32 cellular contexts compared by ENCODE assay signal in the genomic region with DNA sequence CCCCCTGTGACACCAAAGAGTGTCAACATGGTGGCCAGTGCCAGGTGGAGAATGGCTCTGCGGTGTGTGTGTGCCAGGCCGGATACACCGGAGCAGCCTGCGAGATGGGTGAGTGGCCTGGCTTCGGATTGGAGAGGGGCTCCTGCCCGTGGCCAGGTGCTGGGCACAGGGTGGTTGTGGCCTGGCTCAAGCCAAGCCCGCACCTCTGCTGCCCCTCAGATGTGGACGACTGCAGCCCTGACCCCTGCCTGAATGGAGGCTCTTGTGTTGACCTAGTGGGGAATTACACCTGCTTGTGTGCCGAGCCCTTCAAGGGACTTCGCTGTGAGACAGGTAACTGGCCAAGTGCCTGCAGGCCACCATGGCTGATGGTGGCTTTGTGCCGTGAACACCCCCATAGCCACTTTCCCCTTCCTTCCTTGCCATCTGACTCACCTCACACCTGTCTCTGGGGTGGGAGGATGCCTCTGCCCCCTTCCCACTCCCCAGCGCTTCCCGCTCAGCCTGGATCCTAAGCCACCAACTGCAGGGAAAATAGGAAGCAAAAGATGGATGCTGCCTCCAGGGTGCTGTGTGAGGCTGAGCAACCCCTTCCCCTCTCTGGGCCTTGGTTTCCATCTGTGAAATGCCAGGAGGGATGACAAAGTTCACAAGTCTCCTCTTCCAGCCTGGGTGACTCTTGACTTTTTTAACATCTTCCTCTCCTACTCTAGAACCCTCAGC. TPM values are rescaled to one million over a fixed set of nuclear protein-coding genes. Genes with fewer than 3 reads are reported as not detected.
DNase-seq lines count a peak whose midpoint lies in the region; ATAC-seq, FAIRE-seq and TF ChIP-seq lines count a peak whose summit lies in the region.
"Had no signal": no experiment of that assay in that cellular context is flagged by ENCODE, and none has a peak within 500 bp of the region (broad histone marks: within the 10 kb centered on the region; RNA-seq: fewer than 3 reads in every experiment).

No MANE protein-coding gene starts in this region.

- peaks cover 15% of the 10 kb centered on the region for H3K27me3 Mint-ChIP-seq in activated CD4-positive, alpha-beta T cell treated with anti-CD3 and anti-CD28 coated beads, Interleukin-2, amount 10 ng/mL, durations not matched to agents 24 days and 14 days
- peaks cover 68% of the 10 kb centered on the region for H3K27me3 Mint-ChIP-seq in H9 (ENCODE audit: low read depth)
- H3K27me3 Mint-ChIP-seq in stimulated activated memory B cell treated with anti-CD40 and anti-IgM and Interleukin-4, amounts not matched to agents 10 μg/mL and 1 μg/mL and 100 μg/mL, for 72 hours: no peaks in the 10 kb centered on the region

- H3K36me3 Mint-ChIP-seq in activated CD4-positive, alpha-beta T cell treated with anti-CD3 and anti-CD28 coated beads, Interleukin-2, amount 10 ng/mL, durations not matched to agents 24 days and 14 days (ENCODE audit: low read depth): peaks cover 7% of the 10 kb centered on the region
- H3K36me3 Mint-ChIP-seq in H9 (ENCODE audit: insufficient read depth in 1 of 3, low read depth in 3 of 3): no peaks in the 10 kb centered on the region; a peak in 1 of 7 replicates
- H3K36me3 Mint-ChIP-seq in stimulated activated memory B cell treated with anti-CD40 and anti-IgM and Interleukin-4, amounts not matched to agents 10 μg/mL and 1 μg/mL and 100 μg/mL, for 72 hours: peaks cover 36% of the 10 kb centered on the region

- H2BK5ac ChIP-seq in H9 (ENCODE audit: insufficient read length, low read length): no peak overlapping the region

- intact Hi-C loops in activated CD4-positive, alpha-beta T cell treated with anti-CD3 and anti-CD28 coated beads, Interleukin-2, amount 10 ng/mL, durations not matched to agents 24 days and 14 days (cut with micrococcal nuclease): no loop called here
- intact Hi-C loops in GM12878 (cut with micrococcal nuclease; ENCODE audit: unreplicated experiment): no loop called here

- no peak for TF ChIP-seq CTCF in H9 (conservative IDR thresholded peaks at IDR 0.05)
- no peak for TF ChIP-seq CTCF in GM12878 (IDR thresholded peaks at IDR 0.05 in 2 of 3, conservative IDR thresholded peaks at IDR 0.05 in 1 of 3; ENCODE audit: control insufficient read depth in 2 of 3, extremely low read depth in 1 of 3, insufficient read depth in 1 of 3, low read depth in 3 of 3, low read length in 3 of 3)
- TF ChIP-seq CTCF in GM13977 (IDR thresholded peaks at IDR 0.05; ENCODE audit: extremely low read depth, insufficient read depth, missing control alignments): no peak

- TF ChIP-seq POLR2A in GM12878 (IDR thresholded peaks at IDR 0.05; ENCODE audit: low read depth, low read length): no peak

- no peak for ATAC-seq in GM12878
- no peak for ATAC-seq in stimulated activated memory B cell treated with anti-CD40 and anti-IgM and Interleukin-4, amounts not matched to agents 10 μg/mL and 1 μg/mL and 100 μg/mL, for 72 hours
- ATAC-seq: effector memory CD8-positive, alpha-beta T cell; left lung; PC-3; right cardiac atrium; WTC11 had no signal

- H3K9ac ChIP-seq in H9 (ENCODE audit: extremely low read depth, insufficient read length, low read length): no peak overlapping the region
- no peak overlapping the region for H3K9ac ChIP-seq in GM12878 (ENCODE audit: control insufficient read depth, insufficient read depth, low read length)

- H3K27ac Mint-ChIP-seq in activated CD4-positive, alpha-beta T cell treated with anti-CD3 and anti-CD28 coated beads, Interleukin-2, amount 10 ng/mL, durations not matched to agents 24 days and 14 days: no peak overlapping the region
- no peak overlapping the region; a peak in 1 of 7 replicates for H3K27ac Mint-ChIP-seq in H9
- peak overlapping the region; percentile 84 for H3K27ac Mint-ChIP-seq in stimulated activated memory B cell treated with anti-CD40 and anti-IgM and Interleukin-4, amounts not matched to agents 10 μg/mL and 1 μg/mL and 100 μg/mL, for 72 hours
- H3K27ac Mint-ChIP-seq: WTC11 had no signal

- in situ Hi-C loops in GM12878 (cut with MboI) (no loop called here), GM13977 (cut with MboI; ENCODE audit: low pct_unique_long_range_greater_than_20kb, low sequenced_read_pairs, unreplicated experiment) (no loop called here)

- CTCF ChIA-PET in GM12878 (lab: Yijun Ruan, JAX): no interaction called here

- SMC1A ChIA-PET in GM12878 (lab: Charles Lee; ENCODE audit: uncharacterized antibody, unreplicated experiment): no interaction called here

- RAD21 ChIA-PET in GM12878 (lab: Charles Lee; ENCODE audit: unreplicated experiment): no interaction called here

- H3K4me2 ChIP-seq in H9 (ENCODE audit: insufficient read depth, insufficient read length, low read length) (no peak overlapping the region), GM12878 (ENCODE audit: control insufficient read depth, insufficient read depth) (peak overlapping the region; percentile 56)

- DNase-seq in activated CD4-positive, alpha-beta T cell treated with anti-CD3 and anti-CD28 coated beads, Interleukin-2, amount 10 ng/mL, durations not matched to agents 24 days and 14 days: peak; percentile 45
- DNase-seq in activated CD4-positive, alpha-beta T cell treated with anti-CD3 and anti-CD28 coated beads, Interleukin-2, amount 50 U/mL, for 48 hours: no peak
- DNase-seq in H9 (peak; percentile 22), GM12878 (ENCODE audit: low read depth, low spot score) (no peak), GM13977 (ENCODE audit: low spot score) (no peak), NCI-H345 treated with DMSO at 0.1 percent for 48 hours (lab: John Stamatoyannopoulos, UW; ENCODE audit: unreplicated experiment) (no peak), NCI-H128 (lab: John Stamatoyannopoulos, UW; ENCODE audit: unreplicated experiment) (no peak)
- DNase-seq: activated CD4-positive, alpha-beta T cell treated with anti-CD3 and anti-CD28 coated beads, Interleukin-2, amount 50 U/mL, for 4 hours; activated T-cell treated with anti-CD3 and anti-CD28 coated beads, Interleukin-2, amount 50 U/mL, for 48 hours; caudate nucleus; CD8-positive, alpha-beta memory T cell; DMS 273 treated with DMSO at 0.1 percent for 48 hours; effector memory CD8-positive, alpha-beta T cell; left lung; mesenchymal stem cell; MV-4-11; NCI-H1436 treated with DMSO at 0.1 percent for 48 hours; NCI-H2107; PC-3; Right ventricle myocardium superior; spleen; stomach; T1000; thyroid gland had no signal

- H3K27me3 ChIP-seq in H9 (ENCODE audit: insufficient read depth, low read length): peaks cover 3% of the 10 kb centered on the region; the same call in 1 of the 2 replicates
- peaks cover 0 to 2% of the 10 kb centered on the region in 2 experiments; a peak in 1 of 4 replicates for H3K27me3 ChIP-seq in GM12878 (replicated peaks in 1 of 2; ENCODE audit: control insufficient read depth in 2 of 2, insufficient read depth in 2 of 2, low read length in 1 of 2)
- H3K27me3 ChIP-seq: thyroid gland had no signal

- no peak overlapping the region for H3K56ac ChIP-seq in H9 (ENCODE audit: insufficient read length, low read depth, low read length)

- H3K79me2 ChIP-seq in H9 (ENCODE audit: insufficient read depth, low read length): no peaks in the 10 kb centered on the region
- H3K79me2 ChIP-seq in GM12878 (ENCODE audit: control insufficient read depth, insufficient read depth, low read length): no peaks in the 10 kb centered on the region

- H3K36me3 ChIP-seq in GM12878 (ENCODE audit: control insufficient read depth in 2 of 2, insufficient read depth in 2 of 2, low read length in 1 of 2): no peaks in the 10 kb centered on the region
- H3K36me3 ChIP-seq: HAP-1 had no signal

- no peak for FAIRE-seq in GM12878 (lab: Jason Lieb, UNC)
- FAIRE-seq: A204.1 had no signal

- peaks cover 24% of the 10 kb centered on the region for H3K4me1 Mint-ChIP-seq in activated CD4-positive, alpha-beta T cell treated with anti-CD3 and anti-CD28 coated beads, Interleukin-2, amount 10 ng/mL, durations not matched to agents 24 days and 14 days
- H3K4me1 Mint-ChIP-seq in H9: peaks cover 0 to 6% of the 10 kb centered on the region in 2 experiments; a peak in 2 of 4 replicates
- H3K4me1 Mint-ChIP-seq in stimulated activated memory B cell treated with anti-CD40 and anti-IgM and Interleukin-4, amounts not matched to agents 10 μg/mL and 1 μg/mL and 100 μg/mL, for 72 hours: peaks cover 72% of the 10 kb centered on the region
- H3K4me1 Mint-ChIP-seq: neural crest cell, WTC11 had no signal

- 0 out of 2 replicates have a peak overlapping the region, but pooled peaks have one; percentile 28 for H3K4me3 ChIP-seq in GM12878
- H3K4me3 ChIP-seq: coronary artery, HAP-1, left lung, spleen, stomach, thyroid gland had no signal

- no peak overlapping the region for H2BK15ac ChIP-seq in H9 (ENCODE audit: low read depth, low read length)

- H4K20me1 ChIP-seq in H9 (ENCODE audit: control insufficient read depth, insufficient read depth, insufficient read length) (no peaks in the 10 kb centered on the region), GM12878 (ENCODE audit: control insufficient read depth, insufficient read depth) (no peaks in the 10 kb centered on the region)

- no peak overlapping the region for H3K18ac ChIP-seq in H9 (ENCODE audit: insufficient read length, low read depth, low read length)

- BruUV-seq in GM12878 (replicated peaks; lab: Mats Ljungman, UMichigan): no TSS peak

- no peak overlapping the region for H3T11ph ChIP-seq in H9 (ENCODE audit: low read length)

- H2BK20ac ChIP-seq in H9 (ENCODE audit: low read depth, low read length, poor library complexity, severe bottlenecking): no peak overlapping the region

- H3K14ac ChIP-seq in H9 (ENCODE audit: insufficient read depth, low read length): no peak overlapping the region

- H2BK120ac ChIP-seq in H9 (ENCODE audit: low read depth, low read length, poor library complexity, severe bottlenecking): no peak overlapping the region

- H3K4me1 ChIP-seq in H9 (ENCODE audit: insufficient read depth, low read length) (no peaks in the 10 kb centered on the region), GM12878 (ENCODE audit: control insufficient read depth, insufficient read depth, low read length) (peaks cover 51% of the 10 kb centered on the region)
- H3K4me1 ChIP-seq: HAP-1 had no signal

- H3K9me3 ChIP-seq in H9 (ENCODE audit: control insufficient read depth, low read depth, low read length) (no peaks in the 10 kb centered on the region), GM12878 (replicated peaks; ENCODE audit: control insufficient read depth, insufficient read depth, low read length) (no peaks in the 10 kb centered on the region)
- H3K9me3 ChIP-seq: left lung, thyroid gland had no signal

- no peak overlapping the region for H4K8ac ChIP-seq in H9 (replicated peaks; ENCODE audit: insufficient read length, low read depth, low read length)

- no peak overlapping the region for H4K91ac ChIP-seq in H9 (ENCODE audit: insufficient read length, low read depth, low read length)

- H2BK12ac ChIP-seq in H9 (ENCODE audit: insufficient read length, low read depth, low read length): no peak overlapping the region

- no CpG with 5 or more reads among the region's 13 CpGs for WGBS in H9 (ENCODE audit: extremely low coverage, insufficient read length, low lambda C conversion rate)
- 86% methylated on average over 13 of the region's 13 CpGs for WGBS in GM12878 (ENCODE audit: insufficient coverage, insufficient replicate concordance, low lambda C conversion rate, missing lambda C conversion rate)

- H3K23me2 ChIP-seq in H9 (ENCODE audit: insufficient read length, low read depth, low read length, poor library complexity, severe bottlenecking): peaks cover 8% of the 10 kb centered on the region

- no peak overlapping the region for H2AK5ac ChIP-seq in H9 (ENCODE audit: insufficient read length, low read length)

- TF ChIP-seq EP300 in GM12878 (IDR thresholded peaks at IDR 0.05; ENCODE audit: borderline replicate concordance in 1 of 2, control insufficient read depth in 1 of 2, low read depth in 2 of 2, low read length in 2 of 2): no peak

- H3K23ac ChIP-seq in H9 (ENCODE audit: insufficient read length, low read depth, low read length): no peak overlapping the region

- H2AFZ ChIP-seq in H9 (ENCODE audit: low read length): no peak overlapping the region
- no peak overlapping the region for H2AFZ ChIP-seq in GM12878 (ENCODE audit: control insufficient read depth, low read depth, low read length)

- H3K4ac ChIP-seq in H9 (ENCODE audit: low read depth, low read length): no peak overlapping the region

- H4K5ac ChIP-seq in H9 (ENCODE audit: insufficient read length, low read depth, low read length): no peak overlapping the region

- H3K9me3 Mint-ChIP-seq in activated CD4-positive, alpha-beta T cell treated with anti-CD3 and anti-CD28 coated beads, Interleukin-2, amount 10 ng/mL, durations not matched to agents 24 days and 14 days: no peaks in the 10 kb centered on the region
- peaks cover 4 to 5% of the 10 kb centered on the region in 2 experiments; a peak in 4 of 5 replicates for H3K9me3 Mint-ChIP-seq in H9
- no peaks in the 10 kb centered on the region for H3K9me3 Mint-ChIP-seq in stimulated activated memory B cell treated with anti-CD40 and anti-IgM and Interleukin-4, amounts not matched to agents 10 μg/mL and 1 μg/mL and 100 μg/mL, for 72 hours
- H3K9me3 Mint-ChIP-seq: effector memory CD8-positive, alpha-beta T cell had no signal

- H3K27ac ChIP-seq in H9 (ENCODE audit: insufficient read length, low read depth, low read length) (no peak overlapping the region), GM12878 (ENCODE audit: control insufficient read depth, insufficient read depth) (peak overlapping the region; percentile 82)
- H3K27ac ChIP-seq: coronary artery, HL-60, left lung, stomach, thyroid gland had no signal

- no peak for TF ChIP-seq RAD21 in GM12878 (IDR thresholded peaks at IDR 0.05; ENCODE audit: insufficient read depth, low read depth, low read length)

- POLR2A ChIA-PET in GM12878 (lab: Charles Lee): no interaction called here

- H3K4me3 Mint-ChIP-seq in activated CD4-positive, alpha-beta T cell treated with anti-CD3 and anti-CD28 coated beads, Interleukin-2, amount 10 ng/mL, durations not matched to agents 24 days and 14 days: no peak overlapping the region
- no peak overlapping the region for H3K4me3 Mint-ChIP-seq in H9
- H3K4me3 Mint-ChIP-seq in stimulated activated memory B cell treated with anti-CD40 and anti-IgM and Interleukin-4, amounts not matched to agents 10 μg/mL and 1 μg/mL and 100 μg/mL, for 72 hours: peak overlapping the region; percentile 92
- H3K4me3 Mint-ChIP-seq: effector memory CD8-positive, alpha-beta T cell; neural crest cell; WTC11 had no signal

- no peaks in the 10 kb centered on the region for H3K79me1 ChIP-seq in H9 (ENCODE audit: insufficient read depth, low read depth, low read length, poor library complexity, severe bottlenecking)

RNA-seq across cellular contexts. Expression of gene SNED1, which starts 41.8 kb away (rescaled TPM):
- total RNA-seq in activated CD4-positive, alpha-beta T cell treated with anti-CD3 and anti-CD28 coated beads, Interleukin-2, amount 10 ng/mL, durations not matched to agents 24 days and 14 days: 1.3 and 1.9 TPM in 2 replicates
- total RNA-seq in H9 (2021) (1.8 and 2.5 TPM in 2 replicates), GM12878 (2014; rRNA removed) (4.4 and 7.6 TPM in 2 replicates), GM12878 (2014; rRNA removed; fragmentation: Illumina TruSeq; extraction: Trizol) (3.4 TPM in 2 replicates), GM12878 (2021) (5.5 and 7.3 TPM in 2 replicates)
- 70.4 and 84.1 TPM in 2 replicates for total RNA-seq in GM12878 (2013; cell fraction: nucleolus; rRNA removed)
- polyA plus RNA-seq in GM12878 (2011; ENCODE audit: low read depth): 0.97 TPM
- polyA plus RNA-seq in GM12878 (2011; rRNA removed) (3.6 and 4.4 TPM in 2 replicates), GM12878 (2014; fragmentation: Illumina TruSeq; extraction: Trizol) (0.17 and 1.3 TPM in 2 replicates), GM12878 (2014; fragmentation: Nextera tagmentation; extraction: Ambion mirVana) (under 1 TPM; 0.05 to 0.18 TPM), GM12878 (2014; rRNA removed) (6.5 and 8.4 TPM in 2 replicates), GM12878 (2016; fragmentation: Nextera tagmentation; extraction: Ambion mirVana) (1 to 10 TPM; 1.7 to 2.5 TPM)
- polyA plus RNA-seq in GM12878 (2011; cell fraction: cytosol; rRNA removed): 4.7 and 6.9 TPM in 2 replicates
- 24.3 and 25.9 TPM in 2 replicates for polyA plus RNA-seq in GM12878 (2011; cell fraction: nucleus; rRNA removed)
- polyA plus RNA-seq in GM12878 (2012): 1.3 and 1.4 TPM in 2 replicates
- 4.2 and 15.9 TPM in 2 replicates for polyA minus RNA-seq in GM12878 (2011; rRNA and poly(A)+ RNA removed)
- polyA minus RNA-seq in GM12878 (2011; cell fraction: cytosol; rRNA and poly(A)+ RNA removed): 1.1 and 3.3 TPM in 2 replicates
- 14.7 and 21.0 TPM in 2 replicates for polyA minus RNA-seq in GM12878 (2011; cell fraction: nucleus; rRNA and poly(A)+ RNA removed)

Comparison
In these comparisons a context has a peak if more than half of its experiments do, and no peak if none do; other contexts are left out.
1. DNase-seq: peak in activated CD4-positive, alpha-beta T cell treated with anti-CD3 and anti-CD28 coated beads, Interleukin-2, amount 10 ng/mL, durations not matched to agents 24 days and 14 days (single experiment) and H9 (single experiment); none in activated CD4-positive, alpha-beta T cell treated with anti-CD3 and anti-CD28 coated beads, Interleukin-2, amount 50 U/mL, for 48 hours (0 of 2), GM12878 (single experiment), GM13977 (single experiment), NCI-H345 treated with DMSO at 0.1 percent for 48 hours (single experiment) and NCI-H128 (single experiment).